In the genomic region with DNA sequence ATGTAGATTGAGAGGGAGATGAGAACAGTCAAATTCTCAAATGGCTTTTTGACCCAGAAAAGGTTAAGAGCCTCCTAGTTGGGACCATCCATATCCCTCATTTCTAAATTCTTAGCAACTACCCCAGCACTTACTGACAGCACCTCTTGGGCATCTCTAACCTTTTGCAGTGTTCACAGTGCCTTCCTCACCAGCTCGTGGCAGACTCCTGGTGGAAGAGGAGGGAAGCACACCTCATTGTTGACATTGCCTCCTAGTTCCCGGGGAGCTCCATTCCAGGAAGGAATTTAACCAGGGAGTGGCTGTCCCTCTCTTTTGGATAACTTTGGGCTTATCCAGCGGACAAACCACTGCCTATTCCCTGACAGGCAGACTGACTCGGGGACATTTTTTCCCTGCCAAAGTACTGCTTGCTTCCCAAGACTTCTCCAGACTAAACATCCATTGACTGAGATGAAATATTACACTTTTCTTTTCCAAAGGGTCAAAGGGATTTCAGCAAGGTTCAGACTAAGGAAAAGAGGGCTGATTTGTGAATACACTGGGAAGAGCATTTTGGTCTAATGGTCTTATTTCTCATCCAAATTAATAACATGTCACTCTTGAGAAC, we compare ENCODE assay signal across 8 cellular contexts. TPM values are rescaled to one million over a fixed set of nuclear protein-coding genes. Genes with fewer than 3 reads are reported as not detected.
DNase-seq lines count a peak whose midpoint lies in the region; ATAC-seq and TF ChIP-seq lines count a peak whose summit lies in the region.

No MANE protein-coding gene starts in this region.

- no peak overlapping the region for H3K4me3 Mint-ChIP-seq in T-helper 17 cell

- H3K9me3 ChIP-seq in T-helper 17 cell (ENCODE audit: control insufficient read depth, low read length, poor library complexity, severe bottlenecking): no peaks in the 10 kb centered on the region

- DNase-seq in AG10803 (ENCODE audit: low read depth) (peak; percentile 80), GM19238 (ENCODE audit: insufficient read length, low spot score) (peak; percentile 39), NCI-H1092 treated with DMSO at 0.1 percent for 48 hours (lab: John Stamatoyannopoulos, UW) (peak; percentile 60), T-helper 17 cell (peak; percentile 17 to 44 (median 26)), astrocyte of the spinal cord (ENCODE audit: low read depth, low spot score) (peak; percentile 69), iPS-NIHi11 (ENCODE audit: low spot score) (peak; percentile 83)
- DNase-seq in stimulated activated CD4-positive, alpha-beta T cell treated with anti-CD3 and anti-CD28 coated beads, Interleukin-1b, Interleukin-23, amount 100 ng/mL, for 4 hours (ENCODE audit: low read depth in 2 of 2): peak; percentile 15 to 28

- H3K4me1 Mint-ChIP-seq in T-helper 17 cell: peaks cover 5% of the 10 kb centered on the region

- in situ Hi-C loops in astrocyte of the spinal cord (cut with HindIII; ENCODE audit: low sequenced_read_pairs): no loop called here

- peaks cover 2% of the 10 kb centered on the region for H3K36me3 Mint-ChIP-seq in T-helper 17 cell (ENCODE audit: low read depth)

- peak overlapping the region; percentile 72 for H3K27ac Mint-ChIP-seq in T-helper 17 cell

- H3K27me3 Mint-ChIP-seq in T-helper 17 cell: peaks cover 14% of the 10 kb centered on the region

- TF ChIP-seq CTCF in AG10803 (conservative IDR thresholded peaks at IDR 0.05; ENCODE audit: low read length) (peak; percentile 99), astrocyte of the spinal cord (IDR thresholded peaks at IDR 0.05; ENCODE audit: low read depth, low read length) (peak; percentile 98)

- H3K4me3 ChIP-seq in AG10803 (ENCODE audit: low read length): no peak overlapping the region
- H3K4me3 ChIP-seq in astrocyte of the spinal cord (ENCODE audit: low read depth, low read length): no peak overlapping the region

- ATAC-seq in T-helper 17 cell (peak; percentile 84), HG03457 (IDR thresholded peaks at IDR 0.05; ENCODE audit: unreplicated experiment) (no peak)

RNA-seq across cellular contexts. Expression of a gene that starts 9.0 kb away (rescaled TPM):
- total RNA-seq in T-helper 17 cell: not detected

RNA-seq across cellular contexts. Expression of a gene that starts 55.0 kb away (rescaled TPM):
- 10 to 100 TPM; 12.3 to 19.0 TPM for total RNA-seq in T-helper 17 cell

Comparison
In these comparisons a context has a peak if more than half of its experiments do, and no peak if none do; other contexts are left out.
1. DNase-seq: peak in every context shown above with its lines; median percentile 83 in iPS-NIHi11; 80 in AG10803; 69 in astrocyte of the spinal cord; 60 in NCI-H1092 treated with DMSO at 0.1 percent for 48 hours; 39 in GM19238; 26 in T-helper 17 cell; 22 in stimulated activated CD4-positive, alpha-beta T cell treated with anti-CD3 and anti-CD28 coated beads, Interleukin-1b, Interleukin-23, amount 100 ng/mL, for 4 hours.